Comparison of ENCODE assay signal across 18 cellular contexts in the genomic region with DNA sequence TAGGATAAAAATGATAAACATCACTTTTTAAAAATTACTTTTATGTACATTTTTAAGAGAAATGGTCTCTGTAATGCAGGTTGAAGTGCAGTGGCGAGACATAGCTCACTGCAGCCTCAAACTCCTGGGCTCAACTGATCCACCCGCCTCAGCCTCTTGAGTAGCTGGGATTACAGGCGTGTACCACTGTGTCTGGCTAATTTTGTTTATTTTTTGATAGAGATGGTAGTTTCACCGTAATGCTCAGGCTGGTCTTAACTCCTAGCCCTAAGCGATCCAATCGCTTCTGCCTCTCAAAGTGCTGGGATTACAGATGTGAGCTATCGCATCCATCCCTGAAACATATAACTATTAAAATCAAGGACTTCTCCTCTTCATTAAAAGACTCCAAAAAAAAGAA.
DNase-seq lines count a peak whose midpoint lies in the region; ATAC-seq and TF ChIP-seq lines count a peak whose summit lies in the region.
"Had no signal": no experiment of that assay in that cellular context is flagged by ENCODE, and none has a peak within 500 bp of the region (broad histone marks: within the 10 kb centered on the region; RNA-seq: fewer than 3 reads in every experiment).

No MANE protein-coding gene starts in this region.

- H3K4me1 ChIP-seq in A673 (ENCODE audit: insufficient read depth, low read length, poor library complexity, severe bottlenecking) (peaks cover 51% of the 10 kb centered on the region), HUES6 (ENCODE audit: control insufficient read depth, insufficient read depth, low read length) (no peaks in the 10 kb centered on the region), gastroesophageal sphincter (peaks cover 0 to 7% (median 0%) of the 10 kb centered on the region in 3 donors)

- no peak overlapping the region for H3K9ac ChIP-seq in HUES6 (ENCODE audit: low read length)
- H3K9ac ChIP-seq: BLaER1 treated with 17β-estradiol and CSF1 and Interleukin-3, amounts not matched to agents 10 nM and 100 nM had no signal

- 88 to 89% methylated on average over 6 to 7 of the region's 7 CpGs for WGBS in gastroesophageal sphincter (ENCODE audit: low coverage in 1 of 2), 2 donors

- H3K27me3 Mint-ChIP-seq in WTC11 (ENCODE audit: low read depth) (no peaks in the 10 kb centered on the region), mesothelial cell of epicardium (ENCODE audit: low read depth) (no peaks in the 10 kb centered on the region)
- H3K27me3 Mint-ChIP-seq: B cell had no signal

- H3K27me3 ChIP-seq in A673 (replicated peaks; ENCODE audit: insufficient read depth, low read depth, low read length, poor library complexity) = no peaks in the 10 kb centered on the region
- H3K27me3 ChIP-seq in HUES6 (ENCODE audit: control insufficient read depth, insufficient read depth, low read length) = no peaks in the 10 kb centered on the region
- H3K27me3 ChIP-seq in gastroesophageal sphincter = no peaks in the 10 kb centered on the region
- H3K27me3 ChIP-seq: BLaER1 treated with 17β-estradiol and CSF1 and Interleukin-3, amounts not matched to agents 10 nM and 100 nM had no signal

- H3K27ac Mint-ChIP-seq in WTC11 (peak overlapping the region; percentile 18; the same call in 1 of the 2 replicates), mesothelial cell of epicardium (peak overlapping the region; percentile 69)
- H3K27ac Mint-ChIP-seq: B cell; CD8-positive, alpha-beta T cell had no signal

- no peak for TF ChIP-seq CTCF in A673 (conservative IDR thresholded peaks at IDR 0.05; ENCODE audit: low read depth, low read length)
- no peak for TF ChIP-seq CTCF in WTC11 (IDR thresholded peaks at IDR 0.05)
- TF ChIP-seq CTCF in mesothelial cell of epicardium (IDR thresholded peaks at IDR 0.05; ENCODE audit: unreplicated experiment) = no peak
- TF ChIP-seq CTCF in gastroesophageal sphincter (IDR thresholded peaks at IDR 0.05) = no peak

- H3K4me3 Mint-ChIP-seq in WTC11 = no peak overlapping the region
- no peak overlapping the region for H3K4me3 Mint-ChIP-seq in mesothelial cell of epicardium
- H3K4me3 Mint-ChIP-seq: B cell; CD8-positive, alpha-beta T cell had no signal

- H3K9me3 Mint-ChIP-seq in WTC11 (no peaks in the 10 kb centered on the region), mesothelial cell of epicardium (no peaks in the 10 kb centered on the region)
- H3K9me3 Mint-ChIP-seq: CD8-positive, alpha-beta T cell had no signal

- H3K36me3 ChIP-seq in A673 (ENCODE audit: insufficient read depth, low read length, poor library complexity, severe bottlenecking) (peaks cover 30% of the 10 kb centered on the region), HUES6 (ENCODE audit: control insufficient read depth, insufficient read depth, low read length) (peaks cover 86% of the 10 kb centered on the region), gastroesophageal sphincter (peaks cover 0 to 51% of the 10 kb centered on the region in 2 donors)

- H3K4me1 Mint-ChIP-seq in WTC11 (no peaks in the 10 kb centered on the region), mesothelial cell of epicardium (peaks cover 6% of the 10 kb centered on the region)
- H3K4me1 Mint-ChIP-seq: B cell had no signal

- DNase-seq in A673 (ENCODE audit: low spot score) (no peak), WTC11 (ENCODE audit: low spot score) (no peak), mesothelial cell of epicardium (ENCODE audit: low spot score in 2 of 2, unreplicated experiment in 2 of 2) (no peak), HK-2 (ENCODE audit: unreplicated experiment) (no peak)
- no peak for DNase-seq in activated CD8-positive, alpha-beta memory T cell treated with anti-CD3 and anti-CD28 coated beads for 24 hours
- DNase-seq: 8988T; Calu3; CD8-positive, alpha-beta T cell; DMS79 treated with DMSO at 0.1 percent for 48 hours; GF-D8; GOT3; H7 had no signal

- peaks cover 40% of the 10 kb centered on the region for H3K36me3 Mint-ChIP-seq in WTC11
- H3K36me3 Mint-ChIP-seq in mesothelial cell of epicardium = peaks cover 17% of the 10 kb centered on the region

- no peak for TF ChIP-seq EP300 in gastroesophageal sphincter (IDR thresholded peaks at IDR 0.05)

- no peak overlapping the region for H3K4me3 ChIP-seq in A673 (ENCODE audit: low read depth, low read length, poor library complexity, severe bottlenecking)
- H3K4me3 ChIP-seq in HUES6 (ENCODE audit: low read depth, low read length) = no peak overlapping the region
- H3K4me3 ChIP-seq in gastroesophageal sphincter = no peak overlapping the region
- H3K4me3 ChIP-seq: BLaER1 treated with 17β-estradiol and CSF1 and Interleukin-3, amounts not matched to agents 10 nM and 100 nM had no signal

- intact Hi-C loops in A673 (cut with micrococcal nuclease; ENCODE audit: unreplicated experiment) = no loop called here

- ATAC-seq in WTC11 (no peak), gastroesophageal sphincter (no peak), GM21528 (IDR thresholded peaks at IDR 0.05; ENCODE audit: low FRiP score, unreplicated experiment) (no peak)
- ATAC-seq: CD8-positive, alpha-beta T cell; HCT116 had no signal

- H3K27ac ChIP-seq in A673 (ENCODE audit: low read depth, low read length, poor library complexity, severe bottlenecking) (peak overlapping the region; percentile 81), HUES6 (ENCODE audit: low read depth, low read length) (peak overlapping the region; percentile 32; the same call in 1 of the 2 replicates), gastroesophageal sphincter (no peak overlapping the region)
- H3K27ac ChIP-seq: BLaER1 treated with 17β-estradiol and CSF1 and Interleukin-3, amounts not matched to agents 10 nM and 100 nM had no signal

- no TSS peak for BruUV-seq in A673 (replicated peaks; lab: Mats Ljungman, UMichigan)

- POLR2A ChIA-PET in A673 (lab: Charles Lee; ENCODE audit: low non-redundant PET) = no interaction called here
- POLR2A ChIA-PET in WTC11 (lab: Charles Lee) = no interaction called here

- no peaks in the 10 kb centered on the region for H3K9me3 ChIP-seq in A673 (ENCODE audit: low read depth, low read length, poor library complexity, severe bottlenecking)
- no peaks in the 10 kb centered on the region for H3K9me3 ChIP-seq in HUES6 (ENCODE audit: control insufficient read depth, insufficient read depth, low read depth, low read length)
- H3K9me3 ChIP-seq in gastroesophageal sphincter = no peaks in the 10 kb centered on the region
- H3K9me3 ChIP-seq: BLaER1 treated with 17β-estradiol and CSF1 and Interleukin-3, amounts not matched to agents 10 nM and 100 nM had no signal

- TF ChIP-seq POLR2A in gastroesophageal sphincter (IDR thresholded peaks at IDR 0.05) = no peak

- CTCF ChIA-PET in A673 (lab: Charles Lee) = no interaction called here
- CTCF ChIA-PET in WTC11 (lab: Charles Lee) = no interaction called here

TF ChIP-seq in WTC11, 78 proteins besides CTCF, POLR2A, EP300 and RAD21 (continues in another document):
- TF ChIP-seq ARID4B (CRISPR knock-in tag; IDR thresholded peaks at IDR 0.05; ENCODE audit: borderline replicate concordance) = no peak
- TF ChIP-seq ZNF396 (CRISPR knock-in tag; IDR thresholded peaks at IDR 0.05; ENCODE audit: borderline replicate concordance) = no peak
- TF ChIP-seq, protein P1, sequence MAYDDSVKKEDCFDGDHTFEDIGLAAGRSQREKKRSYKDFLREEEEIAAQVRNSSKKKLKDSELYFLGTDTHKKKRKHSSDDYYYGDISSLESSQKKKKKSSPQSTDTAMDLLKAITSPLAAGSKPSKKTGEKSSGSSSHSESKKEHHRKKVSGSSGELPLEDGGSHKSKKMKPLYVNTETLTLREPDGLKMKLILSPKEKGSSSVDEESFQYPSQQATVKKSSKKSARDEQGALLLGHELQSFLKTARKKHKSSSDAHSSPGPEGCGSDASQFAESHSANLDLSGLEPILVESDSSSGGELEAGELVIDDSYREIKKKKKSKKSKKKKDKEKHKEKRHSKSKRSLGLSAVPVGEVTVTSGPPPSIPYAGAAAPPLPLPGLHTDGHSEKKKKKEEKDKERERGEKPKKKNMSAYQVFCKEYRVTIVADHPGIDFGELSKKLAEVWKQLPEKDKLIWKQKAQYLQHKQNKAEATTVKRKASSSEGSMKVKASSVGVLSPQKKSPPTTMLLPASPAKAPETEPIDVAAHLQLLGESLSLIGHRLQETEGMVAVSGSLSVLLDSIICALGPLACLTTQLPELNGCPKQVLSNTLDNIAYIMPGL (CRISPR knock-in tag; IDR thresholded peaks at IDR 0.05) = no peak

Comparison
In these comparisons a context has a peak if more than half of its experiments do, and no peak if none do; other contexts are left out.
1. H3K27ac ChIP-seq: peak in A673 (single experiment) and HUES6 (single experiment); none in gastroesophageal sphincter (0 of 4).